In the genomic region with DNA sequence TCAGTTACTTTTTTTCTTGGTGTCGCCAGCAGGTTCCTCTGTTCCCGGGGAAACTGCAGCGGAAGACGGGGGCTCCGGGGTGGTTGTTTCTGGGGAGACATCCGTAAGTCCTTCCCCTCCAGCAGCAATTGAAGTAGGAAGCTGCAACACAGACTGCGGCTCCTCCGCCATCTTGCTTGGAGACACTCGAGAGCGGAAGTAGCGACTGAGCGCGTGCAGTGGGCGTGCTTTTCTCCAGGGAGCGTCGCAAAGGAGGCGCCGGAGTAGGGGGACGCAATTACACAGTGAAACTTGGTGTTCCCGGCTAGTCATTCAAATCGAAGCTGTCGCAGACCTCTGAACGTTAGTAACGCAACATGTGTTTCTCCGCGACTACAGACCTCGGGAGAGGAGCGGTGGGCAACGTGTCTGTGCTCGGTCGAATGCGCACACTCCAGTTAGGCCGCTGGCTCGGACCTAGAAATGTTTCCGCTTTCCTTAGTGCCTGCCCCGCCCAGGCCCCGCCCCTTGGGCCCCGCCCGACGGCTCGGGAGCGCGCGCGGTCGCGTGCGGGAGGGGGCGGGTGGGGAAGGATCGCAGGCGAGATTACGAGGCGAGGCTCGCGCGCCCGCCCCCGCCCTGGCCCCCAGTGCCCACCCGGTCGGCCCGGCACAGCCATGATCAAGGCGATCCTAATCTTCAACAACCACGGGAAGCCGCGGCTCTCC, we compare ENCODE assay signal across 8 cellular contexts. TPM values are rescaled to one million over a fixed set of nuclear protein-coding genes. Genes with fewer than 3 reads are reported as not detected.
DNase-seq lines count a peak whose midpoint lies in the region; ATAC-seq, FAIRE-seq and TF ChIP-seq lines count a peak whose summit lies in the region.

AP3S1 (plus strand) TSS at position 554 of the 707 bp plus-strand sequence; CDS start at position 657, 103 bp downstream.
ATG12 (minus strand) TSS at position 184 of the 707 bp plus-strand sequence; CDS start at position 171, 13 bp downstream.

- TF ChIP-seq CTCF in DOHH2 (IDR thresholded peaks at IDR 0.05; ENCODE audit: low read depth, low read length, poor library complexity, severe bottlenecking) (no peak), esophagus muscularis mucosa (IDR thresholded peaks at IDR 0.05) (no peak)

- H3K4me1 Mint-ChIP-seq in activated T-cell treated with anti-CD3 and anti-CD28 coated beads, Interleukin-2, amount 50 U/mL, for 72 hours (ENCODE audit: low read depth), result peaks cover 54% of the 10 kb centered on the region

- H3K36me3 Mint-ChIP-seq in activated T-cell treated with anti-CD3 and anti-CD28 coated beads, Interleukin-2, amount 50 U/mL, for 72 hours (ENCODE audit: insufficient read depth in 2 of 2), result peaks cover 5 to 6% of the 10 kb centered on the region in 2 donors

- H3K9ac ChIP-seq in GM23248, result peak within 1 kb of the TSS; percentile 94
- peak within 1 kb of the TSS; percentile 74 for H3K9ac ChIP-seq in Karpas-422 (ENCODE audit: low read length)

- TF ChIP-seq EP300 in esophagus muscularis mucosa (IDR thresholded peaks at IDR 0.05), result no peak

- H3K4me1 ChIP-seq in DOHH2 (ENCODE audit: control insufficient read depth, low read length) (peaks cover 55% of the 10 kb centered on the region), GM23248 (ENCODE audit: insufficient read depth) (peaks cover 39% of the 10 kb centered on the region), Karpas-422 (ENCODE audit: low read length) (peaks cover 58% of the 10 kb centered on the region), esophagus muscularis mucosa (peaks cover 45 to 74% (median 67%) of the 10 kb centered on the region in 4 donors), muscle layer of duodenum (ENCODE audit: control insufficient read depth in 1 of 2, insufficient read depth in 2 of 2, low read length in 2 of 2) (peaks cover 6 to 46% of the 10 kb centered on the region in 2 donors)

- no peaks in the 10 kb centered on the region for H3K9me3 Mint-ChIP-seq in activated T-cell treated with anti-CD3 and anti-CD28 coated beads, Interleukin-2, amount 50 U/mL, for 72 hours

- H3K4me3 Mint-ChIP-seq in activated T-cell treated with anti-CD3 and anti-CD28 coated beads, Interleukin-2, amount 50 U/mL, for 72 hours, result peak within 1 kb of the TSS; percentile 96

- WGBS in GM23248 (ENCODE audit: low coverage in 1 of 2, low lambda C conversion rate in 2 of 2, missing lambda C conversion rate in 2 of 2), 2 experiments, result 4 to 8% methylated on average over 37 to 59 of the region's 65 CpGs
- WGBS in esophagus muscularis mucosa, result 0% methylated on average over 6 of the region's 65 CpGs

- in situ Hi-C loops in GM23248 (cut with MboI), result loop anchor here (25.0 kb wide), 1 partner anchor 529 kb away; no protein-coding TSS in a partner anchor

- H3K9me3 ChIP-seq in DOHH2 (ENCODE audit: control insufficient read depth, insufficient read depth, low read length) (no peaks in the 10 kb centered on the region), GM23248 (ENCODE audit: low read depth) (no peaks in the 10 kb centered on the region), Karpas-422 (ENCODE audit: low read length) (no peaks in the 10 kb centered on the region), esophagus muscularis mucosa (no peaks in the 10 kb centered on the region), muscle layer of duodenum (ENCODE audit: control insufficient read depth in 1 of 2, low read length in 2 of 2) (no peaks in the 10 kb centered on the region)

- peak; percentile 88 to 90 for ATAC-seq in activated T-cell treated with anti-CD3 and anti-CD28 coated beads, Interleukin-2, amount 50 U/mL, for 72 hours (replicated peaks in 1 of 2)

- H3K27ac ChIP-seq in DOHH2 (ENCODE audit: low read depth, low read length), result peak within 1 kb of the TSS; percentile 78
- H3K27ac ChIP-seq in GM23248, result peak within 1 kb of the TSS; percentile 84
- peak within 1 kb of the TSS; percentile 83 for H3K27ac ChIP-seq in Karpas-422 (ENCODE audit: low read length)
- peak within 1 kb of the TSS; percentile 94 to 99 (median 96) for H3K27ac ChIP-seq in esophagus muscularis mucosa (replicated peaks in 1 of 4)
- peak within 1 kb of the TSS; percentile 91 for H3K27ac ChIP-seq in muscle layer of duodenum (ENCODE audit: low read length)

- peak; percentile 66 for TF ChIP-seq POLR2A in esophagus muscularis mucosa (IDR thresholded peaks at IDR 0.05; ENCODE audit: low read depth)

- peak within 1 kb of the TSS; percentile 99 for H3K27ac Mint-ChIP-seq in activated T-cell treated with anti-CD3 and anti-CD28 coated beads, Interleukin-2, amount 50 U/mL, for 72 hours

- H3K4me2 ChIP-seq in DOHH2 (ENCODE audit: low read length) (peak within 1 kb of the TSS; percentile 65), GM23248 (ENCODE audit: unreplicated experiment) (peak within 1 kb of the TSS; percentile 99), Karpas-422 (ENCODE audit: low read depth, low read length, poor library complexity, severe bottlenecking) (peak within 1 kb of the TSS; percentile 83)

- intact Hi-C loops in esophagus muscularis mucosa (cut with DNase I), result loop anchor here (10.0 kb wide), 1 partner anchor 223 kb away; no protein-coding TSS in a partner anchor

- H2AFZ ChIP-seq in GM23248 (peak within 1 kb of the TSS; percentile 80), Karpas-422 (ENCODE audit: low read length) (peak within 1 kb of the TSS; percentile 44)

- H4K20me1 ChIP-seq in DOHH2 (ENCODE audit: control insufficient read depth, insufficient read depth, low read depth, low read length), result peaks cover 27% of the 10 kb centered on the region
- no peaks in the 10 kb centered on the region; the same call in 1 of the 2 replicates for H4K20me1 ChIP-seq in GM23248 (ENCODE audit: insufficient read depth)
- peaks cover 12% of the 10 kb centered on the region; the same call in 1 of the 2 replicates for H4K20me1 ChIP-seq in Karpas-422 (ENCODE audit: insufficient read depth, low read depth, low read length)

- H3K9me2 ChIP-seq in DOHH2 (replicated peaks; ENCODE audit: control insufficient read depth, low read length) (no peaks in the 10 kb centered on the region), GM23248 (ENCODE audit: insufficient read depth) (no peaks in the 10 kb centered on the region), Karpas-422 (replicated peaks; ENCODE audit: insufficient read depth, low read length) (no peaks in the 10 kb centered on the region)

- H3K79me2 ChIP-seq in DOHH2 (ENCODE audit: control insufficient read depth, low read length) (peaks cover 96% of the 10 kb centered on the region), GM23248 (ENCODE audit: insufficient read depth) (peaks cover 95% of the 10 kb centered on the region), Karpas-422 (ENCODE audit: low read length) (peaks cover 93% of the 10 kb centered on the region)

- peak; percentile 97 for DNase-seq in GM23248
- DNase-seq in Karpas-422, result peak; percentile 98
- peak; percentile 83 for DNase-seq in RCC 7860 (ENCODE audit: low spot score)
- peak; percentile 91 to 93 for DNase-seq in activated T-cell treated with anti-CD3 and anti-CD28 coated beads, Interleukin-2, amount 50 U/mL, for 72 hours
- DNase-seq in esophagus muscularis mucosa (ENCODE audit: extremely low spot score), result peak; percentile 98
- DNase-seq in stimulated activated CD8-positive, alpha-beta memory T cell treated with anti-CD3 and anti-CD28 coated beads, Interleukin-7, amount 100 ng/mL, for 24 hours (ENCODE audit: low read depth), result peak; percentile 79

- H3F3A ChIP-seq in DOHH2 (ENCODE audit: control insufficient read depth, insufficient read depth) (peaks cover 19% of the 10 kb centered on the region), GM23248 (ENCODE audit: insufficient read depth) (peaks cover 36% of the 10 kb centered on the region)

- H3K27me3 ChIP-seq in DOHH2 (ENCODE audit: control insufficient read depth, low read length), result no peaks in the 10 kb centered on the region
- H3K27me3 ChIP-seq in GM23248 (replicated peaks; ENCODE audit: insufficient read depth), result no peaks in the 10 kb centered on the region
- H3K27me3 ChIP-seq in Karpas-422 (ENCODE audit: low read length), result no peaks in the 10 kb centered on the region
- H3K27me3 ChIP-seq in esophagus muscularis mucosa, result no peaks in the 10 kb centered on the region
- H3K27me3 ChIP-seq in muscle layer of duodenum (ENCODE audit: low read depth, low read length), result no peaks in the 10 kb centered on the region

- no peak for FAIRE-seq in RCC 7860 (lab: Jason Lieb, UNC)

- H3K4me3 ChIP-seq in DOHH2 (ENCODE audit: low read length) (peak within 1 kb of the TSS; percentile 96), GM23248 (peak within 1 kb of the TSS; percentile 96), Karpas-422 (ENCODE audit: low read length) (peak within 1 kb of the TSS; percentile 72), esophagus muscularis mucosa (peak within 1 kb of the TSS; percentile 78 to 95 (median 90)), muscle layer of duodenum (ENCODE audit: low read depth in 1 of 2, low read length in 2 of 2) (peak within 1 kb of the TSS; percentile 96)

- peaks cover 59% of the 10 kb centered on the region for H3K36me3 ChIP-seq in DOHH2 (ENCODE audit: control insufficient read depth, low read length)
- H3K36me3 ChIP-seq in GM23248 (ENCODE audit: low read depth), result peaks cover 11% of the 10 kb centered on the region
- peaks cover 25% of the 10 kb centered on the region; the same call in 1 of the 2 replicates for H3K36me3 ChIP-seq in Karpas-422 (ENCODE audit: insufficient read depth, low read length)
- H3K36me3 ChIP-seq in esophagus muscularis mucosa, result peaks cover 8 to 11% (median 10%) of the 10 kb centered on the region in 4 donors
- peaks cover 0 to 7% of the 10 kb centered on the region in 2 donors for H3K36me3 ChIP-seq in muscle layer of duodenum (ENCODE audit: control insufficient read depth in 1 of 2, insufficient read depth in 2 of 2, low read length in 2 of 2)

- no peaks in the 10 kb centered on the region for H3K27me3 Mint-ChIP-seq in activated T-cell treated with anti-CD3 and anti-CD28 coated beads, Interleukin-2, amount 50 U/mL, for 72 hours (ENCODE audit: low read depth)

RNA-seq across cellular contexts. Expression of gene AP3S1, which starts in this region (rescaled TPM):
- 430 and 550 TPM in 2 replicates for total RNA-seq in GM23248 (2014; rRNA removed; shearing (Covaris generic))
- polyA plus RNA-seq in GM23248 (2016; fragmentation: Nextera tagmentation; extraction: Ambion mirVana), result 300 and 303 TPM in 2 replicates
- total RNA-seq in Karpas-422 (2014; rRNA removed; shearing (Covaris generic); ENCODE audit: low replicate concordance), result 137 and 188 TPM in 2 replicates
- total RNA-seq in activated T-cell treated with anti-CD3 and anti-CD28 coated beads, Interleukin-2, amount 50 U/mL, for 72 hours, result 10 to 100 TPM; 58.7 to 63.4 TPM
- 10 to 100 TPM; 44.2 to 74.2 (median 58.9) TPM for total RNA-seq in esophagus muscularis mucosa

RNA-seq across cellular contexts. Expression of gene ATG12, which starts in this region (rescaled TPM):
- total RNA-seq in GM23248 (2014; rRNA removed; shearing (Covaris generic)), result 57.2 and 70.2 TPM in 2 replicates
- polyA plus RNA-seq in GM23248 (2016; fragmentation: Nextera tagmentation; extraction: Ambion mirVana), result 121 and 126 TPM in 2 replicates
- total RNA-seq in Karpas-422 (2014; rRNA removed; shearing (Covaris generic); ENCODE audit: low replicate concordance), result 34.2 and 59.3 TPM in 2 replicates
- total RNA-seq in activated T-cell treated with anti-CD3 and anti-CD28 coated beads, Interleukin-2, amount 50 U/mL, for 72 hours, result 10 to 100 TPM; 43.0 to 50.0 TPM
- total RNA-seq in esophagus muscularis mucosa, result 10 to 100 TPM; 26.7 to 45.1 (median 37.8) TPM

Comparison
In these comparisons a context has a peak if more than half of its experiments do, and no peak if none do; other contexts are left out.
1. Peak in every context shown above with its lines: DNase-seq, ATAC-seq, H3K4me3 ChIP-seq and H3K27ac ChIP-seq.